16 cellular contexts compared by ENCODE assay signal in genomic region chr1:64538389-64538788, GRCh38.
DNase-seq lines count a peak whose midpoint lies in the region; ATAC-seq and TF ChIP-seq lines count a peak whose summit lies in the region.
"Had no signal": no experiment of that assay in that cellular context is flagged by ENCODE, and none has a peak within 500 bp of the region (broad histone marks: within the 10 kb centered on the region; RNA-seq: fewer than 3 reads in every experiment).

No MANE protein-coding gene starts in this region.

- peaks cover 46% of the 10 kb centered on the region for H3K4me1 ChIP-seq in left ventricle myocardium inferior
- H3K4me1 ChIP-seq in naive thymus-derived CD4-positive, alpha-beta T cell (ENCODE audit: control insufficient read depth in 2 of 2, insufficient read depth in 2 of 2, low read length in 2 of 2): peaks cover 0 to 39% of the 10 kb centered on the region in 2 donors
- H3K4me1 ChIP-seq in subcutaneous abdominal adipose tissue (ENCODE audit: control insufficient read depth in 5 of 5, insufficient read depth in 5 of 5, low read length in 5 of 5): peaks cover 5 to 63% (median 47%) of the 10 kb centered on the region in 5 donors

- H3K27me3 Mint-ChIP-seq in chondrocyte (ENCODE audit: low read depth): no peaks in the 10 kb centered on the region
- peaks cover 0 to 5% (median 0%) of the 10 kb centered on the region in 5 donors for H3K27me3 Mint-ChIP-seq in naive thymus-derived CD4-positive, alpha-beta T cell
- H3K27me3 Mint-ChIP-seq: CD4-positive, CD25-positive, alpha-beta regulatory T cell had no signal

- peaks cover 49% of the 10 kb centered on the region for H3K4me1 Mint-ChIP-seq in chondrocyte (ENCODE audit: low read depth)
- H3K4me1 Mint-ChIP-seq in naive thymus-derived CD4-positive, alpha-beta T cell: peaks cover 22 to 91% (median 55%) of the 10 kb centered on the region in 7 donors

- H3K9me3 ChIP-seq in left ventricle myocardium inferior (replicated peaks) (no peaks in the 10 kb centered on the region), subcutaneous abdominal adipose tissue (ENCODE audit: control insufficient read depth in 5 of 5, low read length in 5 of 5) (peaks cover 0 to 3% (median 0%) of the 10 kb centered on the region in 5 donors)
- no peaks in the 10 kb centered on the region for H3K9me3 ChIP-seq in naive thymus-derived CD4-positive, alpha-beta T cell (ENCODE audit: control insufficient read depth in 2 of 3, low read length in 3 of 3)

- intact Hi-C loops in left ventricle myocardium inferior (cut with micrococcal nuclease): no loop called here
- intact Hi-C loops in left cardiac atrium (cut with DNase I): no loop called here
- intact Hi-C loops in naive thymus-derived CD4-positive, alpha-beta T cell (cut with micrococcal nuclease): loop anchor here in 1 of 2 donors (1.0 kb wide), 2 partner anchors 11 to 32 kb away; no protein-coding TSS in a partner anchor

- H3K9ac ChIP-seq in subcutaneous abdominal adipose tissue (ENCODE audit: low read length in 5 of 5): no peak overlapping the region
- H3K9ac ChIP-seq: BLaER1 treated with 17β-estradiol and CSF1 and Interleukin-3, amounts not matched to agents 10 nM and 100 nM had no signal

- H3K27ac Mint-ChIP-seq in chondrocyte (ENCODE audit: unreplicated experiment): peak overlapping the region; percentile 12
- H3K27ac Mint-ChIP-seq in naive thymus-derived CD4-positive, alpha-beta T cell: peak overlapping the region in 7 of 9 donors; percentile 45 to 95 (median 84)
- H3K27ac Mint-ChIP-seq: CD4-positive, CD25-positive, alpha-beta regulatory T cell had no signal

- H3K36me3 ChIP-seq in left ventricle myocardium inferior: no peaks in the 10 kb centered on the region
- no peaks in the 10 kb centered on the region for H3K36me3 ChIP-seq in naive thymus-derived CD4-positive, alpha-beta T cell (ENCODE audit: control insufficient read depth in 2 of 3, insufficient read depth in 3 of 3, low read length in 3 of 3)
- H3K36me3 ChIP-seq in subcutaneous abdominal adipose tissue (ENCODE audit: control insufficient read depth in 5 of 5, insufficient read depth in 5 of 5, low read length in 5 of 5): no peaks in the 10 kb centered on the region
- H3K36me3 ChIP-seq: BLaER1 treated with 17β-estradiol and CSF1 and Interleukin-3, amounts not matched to agents 10 nM and 100 nM had no signal

- H3K9me3 Mint-ChIP-seq in chondrocyte (ENCODE audit: low read depth): peaks cover 3% of the 10 kb centered on the region
- H3K9me3 Mint-ChIP-seq in naive thymus-derived CD4-positive, alpha-beta T cell: peaks cover 0 to 4% (median 0%) of the 10 kb centered on the region in 11 donors

- H3K27me3 ChIP-seq in left ventricle myocardium inferior (ENCODE audit: low read depth) (no peaks in the 10 kb centered on the region), subcutaneous abdominal adipose tissue (ENCODE audit: control insufficient read depth in 5 of 5, insufficient read depth in 4 of 5, low read length in 5 of 5) (no peaks in the 10 kb centered on the region)
- H3K27me3 ChIP-seq in naive thymus-derived CD4-positive, alpha-beta T cell (ENCODE audit: control insufficient read depth in 2 of 2, insufficient read depth in 2 of 2, low read length in 2 of 2): no peaks in the 10 kb centered on the region
- H3K27me3 ChIP-seq: BLaER1 treated with 17β-estradiol and CSF1 and Interleukin-3, amounts not matched to agents 10 nM and 100 nM had no signal

- TF ChIP-seq CTCF in left ventricle myocardium inferior (IDR thresholded peaks at IDR 0.05; ENCODE audit: borderline replicate concordance) (no peak), chondrocyte (IDR thresholded peaks at IDR 0.05) (no peak)

- no peak for DNase-seq in left ventricle myocardium inferior
- no peak for DNase-seq in left cardiac atrium
- DNase-seq in chondrocyte (ENCODE audit: low spot score): no peak
- peak in 3 of 9 donors; percentile 13 to 25 (median 20) for DNase-seq in naive thymus-derived CD4-positive, alpha-beta T cell
- no peak for DNase-seq in HuH-7.5 (ENCODE audit: low spot score)
- no peak for DNase-seq in effector CD4-positive, alpha-beta T cell
- no peak for DNase-seq in activated naive CD4-positive, alpha-beta T cell treated with Interleukin-2 at 50 U/mL for 16 hours
- DNase-seq: AML-193, DMS79, GOT3, H9 had no signal

- no peaks in the 10 kb centered on the region for H3K36me3 Mint-ChIP-seq in chondrocyte (ENCODE audit: low read depth)
- H3K36me3 Mint-ChIP-seq in naive thymus-derived CD4-positive, alpha-beta T cell: peaks cover 0 to 7% (median 4%) of the 10 kb centered on the region in 5 donors
- H3K36me3 Mint-ChIP-seq: CD4-positive, CD25-positive, alpha-beta regulatory T cell had no signal

- H3K27ac ChIP-seq in left ventricle myocardium inferior (replicated peaks) (peak overlapping the region; percentile 70), subcutaneous abdominal adipose tissue (ENCODE audit: low read depth, low read length) (peak overlapping the region; percentile 84)
- H3K27ac ChIP-seq in naive thymus-derived CD4-positive, alpha-beta T cell (ENCODE audit: low read depth, low read length): peak overlapping the region; percentile 43
- H3K27ac ChIP-seq: 22Rv1; BLaER1 treated with 17β-estradiol and CSF1 and Interleukin-3, amounts not matched to agents 10 nM and 100 nM had no signal

- no peak overlapping the region for H3K4me3 ChIP-seq in left ventricle myocardium inferior
- no peak overlapping the region for H3K4me3 ChIP-seq in naive thymus-derived CD4-positive, alpha-beta T cell (ENCODE audit: low read length)
- H3K4me3 ChIP-seq in subcutaneous abdominal adipose tissue (ENCODE audit: low read depth in 1 of 5, low read length in 5 of 5): no peak overlapping the region
- H3K4me3 ChIP-seq: BLaER1 treated with 17β-estradiol and CSF1 and Interleukin-3, amounts not matched to agents 10 nM and 100 nM; GM12878 had no signal

- ATAC-seq in left cardiac atrium: no peak
- ATAC-seq in naive thymus-derived CD4-positive, alpha-beta T cell: no peak
- ATAC-seq: GM12878 had no signal

- POLR2A ChIA-PET in naive thymus-derived CD4-positive, alpha-beta T cell (lab: Charles Lee): interaction anchor here (0.7 to 2.3 kb wide), 4 partner anchors 13 to 208 kb away, joined by 3 to 9 read pairs (median 6); no protein-coding TSS in a partner anchor

- CTCF ChIA-PET in naive thymus-derived CD4-positive, alpha-beta T cell (lab: Charles Lee): interaction anchor here (0.7 to 0.8 kb wide), 2 partner anchors 76 to 517 kb away, joined by 3 read pairs; no protein-coding TSS in a partner anchor

- H3K4me3 Mint-ChIP-seq in chondrocyte (ENCODE audit: unreplicated experiment): no peak overlapping the region
- peak overlapping the region in 6 of 10 donors; percentile 18 to 84 (median 56) for H3K4me3 Mint-ChIP-seq in naive thymus-derived CD4-positive, alpha-beta T cell
- H3K4me3 Mint-ChIP-seq: H9 had no signal
